In genomic region chr12:27709212-27709931, GRCh38 we compare ENCODE assay signal across 9 cellular contexts. TPM values are rescaled to one million over a fixed set of nuclear protein-coding genes. Genes with fewer than 3 reads are reported as not detected.
DNase-seq lines count a peak whose midpoint lies in the region; ATAC-seq, FAIRE-seq and TF ChIP-seq lines count a peak whose summit lies in the region.
"Had no signal": no experiment of that assay in that cellular context is flagged by ENCODE, and none has a peak within 500 bp of the region (broad histone marks: within the 10 kb centered on the region; RNA-seq: fewer than 3 reads in every experiment).

No MANE protein-coding gene starts in this region.

- H3K9me3 Mint-ChIP-seq in T-helper 2 cell treated with Interferon-gamma antibody and Interleukin-4, amounts not matched to agents 5 μg/mL and 100 μg/mL, for 36 hours = no peaks in the 10 kb centered on the region
- H3K9me3 Mint-ChIP-seq in activated CD8-positive, alpha-beta T cell treated with anti-CD3 and anti-CD28 coated beads for 36 hours = no peaks in the 10 kb centered on the region
- H3K9me3 Mint-ChIP-seq in stimulated activated naive CD8-positive, alpha-beta T cell treated with anti-CD3 and anti-CD28 coated beads, Interleukin-15, amount 100 ng/mL, for 72 hours = no peaks in the 10 kb centered on the region

- FAIRE-seq in keratinocyte (lab: Jason Lieb, UNC) = no peak

- peaks cover 2 to 8% of the 10 kb centered on the region in 2 experiments for H3K36me3 ChIP-seq in keratinocyte (ENCODE audit: control insufficient read depth in 2 of 2, extremely low read depth in 1 of 2, insufficient read depth in 2 of 2, low read length in 2 of 2)

- no peak for DNase-seq in T-helper 2 cell treated with Interferon-gamma antibody and Interleukin-4, amounts not matched to agents 5 μg/mL and 100 μg/mL, for 36 hours (ENCODE audit: low spot score)
- DNase-seq in T-helper 2 cell (no peak), keratinocyte (ENCODE audit: low read depth, low spot score) (no peak), HPDE6-E6E7 (ENCODE audit: extremely low spot score) (no peak)
- no peak for DNase-seq in activated CD8-positive, alpha-beta T cell treated with anti-CD3 and anti-CD28 coated beads for 36 hours
- DNase-seq in stimulated activated naive CD8-positive, alpha-beta T cell treated with anti-CD3 and anti-CD28 coated beads, Interleukin-15, amount 100 ng/mL, for 72 hours = no peak
- no peak for DNase-seq in stimulated activated naive CD4-positive, alpha-beta T cell (lab: John Stamatoyannopoulos, UW)
- DNase-seq: T-helper 9 cell had no signal

- H3K36me3 Mint-ChIP-seq in T-helper 2 cell treated with Interferon-gamma antibody and Interleukin-4, amounts not matched to agents 5 μg/mL and 100 μg/mL, for 36 hours (ENCODE audit: low read depth) = peaks cover 6% of the 10 kb centered on the region
- peaks cover 20% of the 10 kb centered on the region for H3K36me3 Mint-ChIP-seq in activated CD8-positive, alpha-beta T cell treated with anti-CD3 and anti-CD28 coated beads for 36 hours (ENCODE audit: low read depth)

- intact Hi-C loops in activated CD8-positive, alpha-beta T cell treated with anti-CD3 and anti-CD28 coated beads for 36 hours (cut with micrococcal nuclease) = no loop called here

- CTCF ChIA-PET in activated CD8-positive, alpha-beta T cell treated with anti-CD3 and anti-CD28 coated beads for 36 hours (lab: Charles Lee) = interaction anchor here (0.9 to 1.3 kb wide), 2 partner anchors 113 to 284 kb away, joined by 3 to 4 read pairs; no protein-coding TSS in a partner anchor

- H4K20me1 ChIP-seq in keratinocyte (ENCODE audit: control insufficient read depth, extremely low read depth, insufficient read depth, low read length) = no peaks in the 10 kb centered on the region

- H3K27ac ChIP-seq in keratinocyte (ENCODE audit: control insufficient read depth, insufficient read depth, low read length) = no peak overlapping the region

- H3K4me2 ChIP-seq in keratinocyte (ENCODE audit: control insufficient read depth, extremely low read depth, insufficient read depth, low read depth, low read length) = peak overlapping the region; percentile 99

- peak overlapping the region; percentile 100 for H2AFZ ChIP-seq in keratinocyte (ENCODE audit: control insufficient read depth, low read length)

- H3K9ac ChIP-seq in keratinocyte (ENCODE audit: control insufficient read depth, extremely low read depth, insufficient read depth, low read length) = peak overlapping the region; percentile 98

- H3K4me1 ChIP-seq in keratinocyte (ENCODE audit: control insufficient read depth, extremely low read depth, insufficient read depth, low read length) = peaks cover 24% of the 10 kb centered on the region

- dilution Hi-C loops in keratinocyte (cut with MboI; ENCODE audit: extremely low pct_ligation_motif_present, low sequenced_read_pairs) = no loop called here

- H3K79me2 ChIP-seq in keratinocyte (ENCODE audit: control insufficient read depth, insufficient read depth, low read length) = peaks cover 38% of the 10 kb centered on the region

- POLR2A ChIA-PET in activated CD8-positive, alpha-beta T cell treated with anti-CD3 and anti-CD28 coated beads for 36 hours (lab: Charles Lee) = no interaction called here

- H3K4me1 Mint-ChIP-seq in T-helper 2 cell treated with Interferon-gamma antibody and Interleukin-4, amounts not matched to agents 5 μg/mL and 100 μg/mL, for 36 hours (ENCODE audit: low read depth) = peaks cover 19% of the 10 kb centered on the region
- peaks cover 15% of the 10 kb centered on the region for H3K4me1 Mint-ChIP-seq in activated CD8-positive, alpha-beta T cell treated with anti-CD3 and anti-CD28 coated beads for 36 hours (ENCODE audit: low read depth)
- H3K4me1 Mint-ChIP-seq in stimulated activated naive CD8-positive, alpha-beta T cell treated with anti-CD3 and anti-CD28 coated beads, Interleukin-15, amount 100 ng/mL, for 72 hours = peaks cover 26% of the 10 kb centered on the region

- H3K4me3 ChIP-seq in keratinocyte (ENCODE audit: control insufficient read depth in 2 of 3, extremely low read depth in 1 of 3, insufficient read depth in 2 of 3, low read depth in 1 of 3, low read length in 3 of 3) = no peak overlapping the region

- H3K4me3 Mint-ChIP-seq in T-helper 2 cell treated with Interferon-gamma antibody and Interleukin-4, amounts not matched to agents 5 μg/mL and 100 μg/mL, for 36 hours = peak overlapping the region; percentile 96
- peak overlapping the region; percentile 15 for H3K4me3 Mint-ChIP-seq in activated CD8-positive, alpha-beta T cell treated with anti-CD3 and anti-CD28 coated beads for 36 hours
- peak overlapping the region; percentile 91 to 98 for H3K4me3 Mint-ChIP-seq in stimulated activated naive CD8-positive, alpha-beta T cell treated with anti-CD3 and anti-CD28 coated beads, Interleukin-15, amount 100 ng/mL, for 72 hours

- H3K9me3 ChIP-seq in keratinocyte (ENCODE audit: control insufficient read depth, low read depth, low read length) = no peaks in the 10 kb centered on the region

- peaks cover 15% of the 10 kb centered on the region for H3K27me3 Mint-ChIP-seq in T-helper 2 cell treated with Interferon-gamma antibody and Interleukin-4, amounts not matched to agents 5 μg/mL and 100 μg/mL, for 36 hours (ENCODE audit: low read depth)
- peaks cover 6% of the 10 kb centered on the region for H3K27me3 Mint-ChIP-seq in activated CD8-positive, alpha-beta T cell treated with anti-CD3 and anti-CD28 coated beads for 36 hours
- no peaks in the 10 kb centered on the region for H3K27me3 Mint-ChIP-seq in stimulated activated naive CD8-positive, alpha-beta T cell treated with anti-CD3 and anti-CD28 coated beads, Interleukin-15, amount 100 ng/mL, for 72 hours

- H3K27me3 ChIP-seq in keratinocyte (ENCODE audit: control insufficient read depth, extremely low read depth, insufficient read depth, low read length) = no peaks in the 10 kb centered on the region

- no peak overlapping the region for H3K27ac Mint-ChIP-seq in T-helper 2 cell treated with Interferon-gamma antibody and Interleukin-4, amounts not matched to agents 5 μg/mL and 100 μg/mL, for 36 hours
- H3K27ac Mint-ChIP-seq in activated CD8-positive, alpha-beta T cell treated with anti-CD3 and anti-CD28 coated beads for 36 hours = no peak overlapping the region
- H3K27ac Mint-ChIP-seq in stimulated activated naive CD8-positive, alpha-beta T cell treated with anti-CD3 and anti-CD28 coated beads, Interleukin-15, amount 100 ng/mL, for 72 hours = peak overlapping the region in 1 of 2 donors; percentile 7

- H3K9me1 ChIP-seq in keratinocyte (ENCODE audit: control insufficient read depth, extremely low read depth, insufficient read depth, low read length) = no peaks in the 10 kb centered on the region

- TF ChIP-seq CTCF in activated CD8-positive, alpha-beta T cell treated with anti-CD3 and anti-CD28 coated beads for 36 hours (IDR thresholded peaks at IDR 0.05) = no peak
- TF ChIP-seq CTCF in keratinocyte (optimal IDR thresholded peaks at IDR 0.05 in 1 of 3, IDR thresholded peaks at IDR 0.05 in 1 of 3, conservative IDR thresholded peaks at IDR 0.05 in 1 of 3; ENCODE audit: extremely low read depth in 1 of 3, insufficient read depth in 2 of 3, low read length in 3 of 3) = no peak

- ATAC-seq in activated CD8-positive, alpha-beta T cell treated with anti-CD3 and anti-CD28 coated beads for 36 hours = no peak
- no peak for ATAC-seq in stimulated activated naive CD8-positive, alpha-beta T cell treated with anti-CD3 and anti-CD28 coated beads, Interleukin-15, amount 100 ng/mL, for 72 hours
- ATAC-seq in HG03565 (IDR thresholded peaks at IDR 0.05; ENCODE audit: unreplicated experiment) = no peak

RNA-seq across cellular contexts. Expression of gene MRPS35, which starts 1.3 kb away (rescaled TPM):
- 10 to 100 TPM; 56.4 to 60.5 TPM for total RNA-seq in activated CD8-positive, alpha-beta T cell treated with anti-CD3 and anti-CD28 coated beads for 36 hours
- 34.8 to 76.0 TPM (median 60.1 TPM) in 3 replicates for polyA plus RNA-seq in keratinocyte
- 27.2 TPM for polyA plus RNA-seq in keratinocyte (2011; ENCODE audit: low read depth)
- 39.0 and 65.8 TPM in 2 replicates for polyA plus RNA-seq in keratinocyte (2011; cell fraction: cytosol; rRNA removed)
- 30.0 and 39.3 TPM in 2 replicates for polyA plus RNA-seq in keratinocyte (2011; cell fraction: nucleus; rRNA removed)
- polyA plus RNA-seq in keratinocyte (2012; ENCODE audit: low replicate concordance) = 32.8 and 39.2 TPM in 2 replicates
- 3.7 to 25.3 TPM (median 12.1 TPM) in 3 replicates for polyA minus RNA-seq in keratinocyte
- polyA minus RNA-seq in keratinocyte (2011; cell fraction: cytosol; rRNA and poly(A)+ RNA removed) = 31.3 TPM
- 8.0 and 15.3 TPM in 2 replicates for polyA minus RNA-seq in keratinocyte (2011; cell fraction: nucleus; rRNA and poly(A)+ RNA removed)

RNA-seq across cellular contexts. Expression of gene REP15, which starts 13.1 kb away (rescaled TPM):
- total RNA-seq in activated CD8-positive, alpha-beta T cell treated with anti-CD3 and anti-CD28 coated beads for 36 hours = not detected
- polyA plus RNA-seq in keratinocyte = 0.59 to 1.8 TPM (median 1.6 TPM) in 3 replicates
- 1.1 TPM for polyA plus RNA-seq in keratinocyte (2011; ENCODE audit: low read depth)
- 0.75 and 1.3 TPM in 2 replicates for polyA plus RNA-seq in keratinocyte (2011; cell fraction: cytosol; rRNA removed)
- 2.2 and 3.9 TPM in 2 replicates for polyA plus RNA-seq in keratinocyte (2011; cell fraction: nucleus; rRNA removed)
- polyA plus RNA-seq in keratinocyte (2012; ENCODE audit: low replicate concordance) = 1.0 and 1.7 TPM in 2 replicates
- polyA minus RNA-seq in keratinocyte = 1.3 to 1.9 TPM in 2 of 3 replicates, not detected in the other
- polyA minus RNA-seq in keratinocyte (2011; cell fraction: cytosol; rRNA and poly(A)+ RNA removed) = not detected
- 4.0 and 4.7 TPM in 2 replicates for polyA minus RNA-seq in keratinocyte (2011; cell fraction: nucleus; rRNA and poly(A)+ RNA removed)

Comparison
In these comparisons a context has a peak if more than half of its experiments do, and no peak if none do; other contexts are left out.
1. H3K4me3 Mint-ChIP-seq: peak in every context shown above with its lines; median percentile 96 in T-helper 2 cell treated with Interferon-gamma antibody and Interleukin-4, amounts not matched to agents 5 μg/mL and 100 μg/mL, for 36 hours; 94 in stimulated activated naive CD8-positive, alpha-beta T cell treated with anti-CD3 and anti-CD28 coated beads, Interleukin-15, amount 100 ng/mL, for 72 hours; 15 in activated CD8-positive, alpha-beta T cell treated with anti-CD3 and anti-CD28 coated beads for 36 hours.